ENCODE assay signal across 18 cellular contexts in genomic region chr13:95541308-95541707, GRCh38. TPM values are rescaled to one million over a fixed set of nuclear protein-coding genes. Genes with fewer than 3 reads are reported as not detected.
"Had no signal": no experiment of that assay in that cellular context is flagged by ENCODE, and none has a peak within 500 bp of the region (broad histone marks: within the 10 kb centered on the region; RNA-seq: fewer than 3 reads in every experiment).

No MANE protein-coding gene starts in this region.

- H3K36me3 Mint-ChIP-seq: activated naive CD8-positive, alpha-beta T cell treated with anti-CD3 and anti-CD28 coated beads for 36 hours; memory B cell; stimulated activated naive B cell treated with anti-CD40 and anti-IgM and Interleukin-4, amounts not matched to agents 10 μg/mL and 1 μg/mL and 100 μg/mL, for 72 hours had no signal

- H3K9me3 ChIP-seq: esophagus muscularis mucosa had no signal

- H3K27ac ChIP-seq: esophagus muscularis mucosa, WERI-Rb-1 had no signal

- H3K9me3 Mint-ChIP-seq: activated CD8-positive, alpha-beta T cell treated with anti-CD3 and anti-CD28 coated beads for 36 hours; activated naive CD8-positive, alpha-beta T cell treated with anti-CD3 and anti-CD28 coated beads for 36 hours; activated T-cell treated with anti-CD3 and anti-CD28 coated beads, Interleukin-2, amount 50 U/mL, for 72 hours; memory B cell; stimulated activated naive B cell treated with anti-CD40 and anti-IgM and Interleukin-4, amounts not matched to agents 10 μg/mL and 1 μg/mL and 100 μg/mL, for 72 hours had no signal

- H3K36me3 ChIP-seq: esophagus muscularis mucosa, WERI-Rb-1 had no signal

- H3K4me3 Mint-ChIP-seq: activated CD8-positive, alpha-beta T cell treated with anti-CD3 and anti-CD28 coated beads for 36 hours; activated naive CD8-positive, alpha-beta T cell treated with anti-CD3 and anti-CD28 coated beads for 36 hours; activated T-cell treated with anti-CD3 and anti-CD28 coated beads, Interleukin-2, amount 50 U/mL, for 72 hours; memory B cell; stimulated activated naive B cell treated with anti-CD40 and anti-IgM and Interleukin-4, amounts not matched to agents 10 μg/mL and 1 μg/mL and 100 μg/mL, for 72 hours had no signal

- H3K4me3 ChIP-seq: esophagus muscularis mucosa had no signal

- ATAC-seq: activated CD8-positive, alpha-beta T cell treated with anti-CD3 and anti-CD28 coated beads for 36 hours; activated T-cell treated with anti-CD3 and anti-CD28 coated beads, Interleukin-2, amount 50 U/mL, for 72 hours; stimulated activated naive B cell treated with anti-CD40 and anti-IgM and Interleukin-4, amounts not matched to agents 10 μg/mL and 1 μg/mL and 100 μg/mL, for 72 hours had no signal

- DNase-seq: activated CD4-positive, alpha-beta T cell treated with anti-CD3 and anti-CD28 coated beads for 4 hours; activated CD8-positive, alpha-beta memory T cell treated with anti-CD3 and anti-CD28 coated beads, Interleukin-2, amount 50 U/mL, for 4 hours; activated CD8-positive, alpha-beta T cell treated with anti-CD3 and anti-CD28 coated beads for 36 hours; activated gamma-delta T cell treated with Interleukin-2 at 50 U/mL for 16 hours; activated naive CD8-positive, alpha-beta T cell treated with anti-CD3 and anti-CD28 coated beads for 36 hours; activated T-cell treated with anti-CD3 and anti-CD28 coated beads, Interleukin-2, amount 50 U/mL, for 72 hours; glutamatergic neuron; stimulated activated CD4-positive, alpha-beta T cell treated with anti-CD3 and anti-CD28 coated beads, Interleukin-2, amount 100 ng/mL, for 24 hours; stimulated activated naive B cell treated with anti-CD40 and anti-IgM and Interleukin-4, amounts not matched to agents 10 μg/mL and 1 μg/mL and 100 μg/mL, for 72 hours; T1000; trophoblast cell had no signal

- H3K4me1 Mint-ChIP-seq: activated naive CD8-positive, alpha-beta T cell treated with anti-CD3 and anti-CD28 coated beads for 36 hours; memory B cell; stimulated activated naive B cell treated with anti-CD40 and anti-IgM and Interleukin-4, amounts not matched to agents 10 μg/mL and 1 μg/mL and 100 μg/mL, for 72 hours had no signal

- H3K4me1 ChIP-seq: esophagus muscularis mucosa had no signal

- H3K27ac Mint-ChIP-seq: activated CD8-positive, alpha-beta T cell treated with anti-CD3 and anti-CD28 coated beads for 36 hours; activated naive CD8-positive, alpha-beta T cell treated with anti-CD3 and anti-CD28 coated beads for 36 hours; activated T-cell treated with anti-CD3 and anti-CD28 coated beads, Interleukin-2, amount 50 U/mL, for 72 hours; memory B cell; stimulated activated naive B cell treated with anti-CD40 and anti-IgM and Interleukin-4, amounts not matched to agents 10 μg/mL and 1 μg/mL and 100 μg/mL, for 72 hours had no signal

- H3K27me3 ChIP-seq: esophagus muscularis mucosa had no signal

RNA-seq across cellular contexts. Expression of gene CLDN10, which starts 11.2 kb away (rescaled TPM):
- total RNA-seq: activated CD8-positive, alpha-beta T cell treated with anti-CD3 and anti-CD28 coated beads for 36 hours; activated naive CD8-positive, alpha-beta T cell treated with anti-CD3 and anti-CD28 coated beads for 36 hours; activated T-cell treated with anti-CD3 and anti-CD28 coated beads, Interleukin-2, amount 50 U/mL, for 72 hours; bronchial epithelial cell; chondrocyte; fibroblast of villous mesenchyme; sciatic nerve had no signal
